ENCODE assay signal across 1 cellular context in genomic region chr17:65219707-65220106, GRCh38.
TF ChIP-seq lines count a peak whose summit lies in the region.

No MANE protein-coding gene starts in this region.

TF ChIP-seq in HepG2, 621 proteins besides CTCF, POLR2A, EP300 and RAD21 (continued from another document):
- TF ChIP-seq MEIS1 (CRISPR knock-in tag; IDR thresholded peaks at IDR 0.05; ENCODE audit: borderline replicate concordance) (no peak), SP2 (CRISPR knock-in tag; IDR thresholded peaks at IDR 0.05) (no peak), SP4 (CRISPR knock-in tag; IDR thresholded peaks at IDR 0.05) (no peak), CREB1 (IDR thresholded peaks at IDR 0.05) (peak; percentile 97), CREB1 (CRISPR knock-in tag; IDR thresholded peaks at IDR 0.05) (no peak), HNF4A (CRISPR knock-in tag; IDR thresholded peaks at IDR 0.05) (no peak), ZNF557 (CRISPR knock-in tag; IDR thresholded peaks at IDR 0.05) (no peak), JDP2 (CRISPR knock-in tag; IDR thresholded peaks at IDR 0.05; ENCODE audit: borderline replicate concordance) (no peak)
